ENCODE assay signal across 37 cellular contexts in genomic region chr1:22284236-22284635, GRCh38.
"Had no signal": no experiment of that assay in that cellular context is flagged by ENCODE, and none has a peak within 500 bp of the region (broad histone marks: within the 10 kb centered on the region; RNA-seq: fewer than 3 reads in every experiment).

No MANE protein-coding gene starts in this region.

- FAIRE-seq: astrocyte, TTC549 had no signal

- H3K27ac ChIP-seq: body of pancreas, brain microvascular endothelial cell, breast epithelium, VCaP had no signal

- ATAC-seq: activated CD8-positive, alpha-beta T cell treated with anti-CD3 and anti-CD28 coated beads for 36 hours; activated naive CD4-positive, alpha-beta T cell treated with anti-CD3 and anti-CD28 coated beads, Interleukin-2, amount 50 U/mL, for 72 hours; activated T-cell treated with anti-CD3 and anti-CD28 coated beads, Interleukin-2, amount 50 U/mL, for 4 hours; activated T-cell treated with anti-CD3 and anti-CD28 coated beads, Interleukin-2, amount 50 U/mL, for 72 hours; activated T-helper 17 cell treated with anti-CD3 and anti-CD28 coated beads, Interleukin-2, amount 50 U/mL, for 72 hours; body of pancreas had no signal

- DNase-seq: activated B cell treated with CpG ODN at 0.5 μM for 24 hours; activated CD4-positive, alpha-beta memory T cell treated with anti-CD3 and anti-CD28 coated beads for 36 hours; activated CD4-positive, alpha-beta T cell treated with anti-CD3 and anti-CD28 coated beads for 4 hours; activated CD4-positive, alpha-beta T cell treated with anti-CD3 and anti-CD28 coated beads, Interleukin-2, amount 10 ng/mL, durations not matched to agents 24 days and 14 days; activated CD4-positive, alpha-beta T cell treated with anti-CD3 and anti-CD28 coated beads, Interleukin-2, amount 50 U/mL, for 1 hour; activated CD4-positive, alpha-beta T cell treated with anti-CD3 and anti-CD28 coated beads, Interleukin-2, amount 50 U/mL, for 4 hours; activated CD4-positive, CD25-positive, alpha-beta regulatory T cell treated with anti-CD3 and anti-CD28 coated beads, Interleukin-2, amount 50 U/mL, for 72 hours; activated CD8-positive, alpha-beta memory T cell treated with anti-CD3 and anti-CD28 coated beads, Interleukin-2, amount 50 U/mL, for 4 hours; activated CD8-positive, alpha-beta T cell treated with anti-CD3 and anti-CD28 coated beads for 36 hours; activated effector memory CD4-positive, alpha-beta T cell treated with anti-CD3 and anti-CD28 coated beads, Interleukin-2, amount 50 U/mL, for 16 hours; activated gamma-delta T cell treated with Interleukin-2 at 50 U/mL for 16 hours; activated naive CD4-positive, alpha-beta T cell; activated naive CD4-positive, alpha-beta T cell treated with anti-CD3 and anti-CD28 coated beads for 36 hours; activated naive CD4-positive, alpha-beta T cell treated with anti-CD3 and anti-CD28 coated beads, Interleukin-2, amount 50 U/mL, for 16 hours; activated naive CD8-positive, alpha-beta T cell treated with anti-CD3 and anti-CD28 coated beads for 36 hours; activated T-cell treated with anti-CD3 and anti-CD28 coated beads for 4 hours; activated T-cell treated with anti-CD3 and anti-CD28 coated beads, Interleukin-2, amount 50 U/mL, for 1 hour; activated T-cell treated with anti-CD3 and anti-CD28 coated beads, Interleukin-2, amount 50 U/mL, for 4 hours; activated T-cell treated with anti-CD3 and anti-CD28 coated beads, Interleukin-2, amount 50 U/mL, for 72 hours; amniotic stem cell; aorta; body of pancreas; brain microvascular endothelial cell; central memory CD4-positive, alpha-beta T cell; T-helper 1 cell; T-helper 2 cell; T-helper 9 cell had no signal

- H3K4me3 ChIP-seq: adrenal gland, body of pancreas, breast epithelium had no signal

- H3K27me3 ChIP-seq: adrenal gland, body of pancreas, brain microvascular endothelial cell, breast epithelium had no signal

- H3K4me1 ChIP-seq: body of pancreas, breast epithelium had no signal

- H3K9me3 Mint-ChIP-seq: activated CD4-positive, alpha-beta T cell treated with anti-CD3 and anti-CD28 coated beads, Interleukin-2, amount 10 ng/mL, durations not matched to agents 24 days and 14 days; activated CD8-positive, alpha-beta T cell treated with anti-CD3 and anti-CD28 coated beads for 36 hours; activated naive CD4-positive, alpha-beta T cell treated with anti-CD3 and anti-CD28 coated beads, Interleukin-2, amount 50 U/mL, for 72 hours; activated T-cell treated with anti-CD3 and anti-CD28 coated beads, Interleukin-2, amount 50 U/mL, for 72 hours; activated T-helper 1 cell treated with anti-CD3 and anti-CD28 coated beads, Interleukin-12 subunit alpha, Interleukin-12 subunit beta, Interleukin-2, Interleukin-4 antibody, amounts not matched to agents 30 ng/mL and 10 ng/mL and 1 ng/mL, durations not matched to agents 14 hours and 24 hours and 36 hours; activated T-helper 17 cell treated with anti-CD3 and anti-CD28 coated beads, Interleukin-2, amount 50 U/mL, for 72 hours; T-helper 1 cell treated with Interleukin-12 subunit alpha and Interleukin-12 subunit beta and Interleukin-4 antibody, amounts not matched to agents 30 μg/mL and 1 μg/mL, for 36 hours; T-helper 2 cell treated with Interferon-gamma antibody and Interleukin-4, amounts not matched to agents 5 μg/mL and 100 μg/mL, for 36 hours had no signal

- H3K36me3 ChIP-seq: adrenal gland, brain microvascular endothelial cell, breast epithelium had no signal

- H3K9me3 ChIP-seq: adrenal gland, body of pancreas, breast epithelium had no signal

- H3K4me1 Mint-ChIP-seq: activated B cell treated with CpG ODN at 0.5 μM for 24 hours; activated CD4-positive, alpha-beta T cell treated with anti-CD3 and anti-CD28 coated beads, Interleukin-2, amount 10 ng/mL, durations not matched to agents 24 days and 14 days; activated naive CD8-positive, alpha-beta T cell treated with anti-CD3 and anti-CD28 coated beads for 36 hours; activated T-helper 17 cell treated with anti-CD3 and anti-CD28 coated beads, Interleukin-2, amount 50 U/mL, for 72 hours had no signal

- H3K36me3 Mint-ChIP-seq: activated CD4-positive, alpha-beta memory T cell treated with anti-CD3 and anti-CD28 coated beads for 36 hours; activated naive CD4-positive, alpha-beta T cell treated with anti-CD3 and anti-CD28 coated beads, Interleukin-2, amount 50 U/mL, for 72 hours; activated naive CD8-positive, alpha-beta T cell treated with anti-CD3 and anti-CD28 coated beads for 36 hours had no signal

- H3K4me3 Mint-ChIP-seq: activated B cell treated with CpG ODN at 0.5 μM for 24 hours; activated CD4-positive, alpha-beta memory T cell treated with anti-CD3 and anti-CD28 coated beads for 36 hours; activated CD4-positive, alpha-beta T cell treated with anti-CD3 and anti-CD28 coated beads, Interleukin-2, amount 10 ng/mL, durations not matched to agents 24 days and 14 days; activated CD8-positive, alpha-beta T cell treated with anti-CD3 and anti-CD28 coated beads for 36 hours; activated naive CD4-positive, alpha-beta T cell treated with anti-CD3 and anti-CD28 coated beads for 36 hours; activated naive CD8-positive, alpha-beta T cell treated with anti-CD3 and anti-CD28 coated beads for 36 hours; activated T-cell treated with anti-CD3 and anti-CD28 coated beads, Interleukin-2, amount 50 U/mL, for 4 hours; activated T-cell treated with anti-CD3 and anti-CD28 coated beads, Interleukin-2, amount 50 U/mL, for 72 hours; activated T-helper 1 cell treated with anti-CD3 and anti-CD28 coated beads, Interleukin-12 subunit alpha, Interleukin-12 subunit beta, Interleukin-2, Interleukin-4 antibody, amounts not matched to agents 30 ng/mL and 10 ng/mL and 1 ng/mL, durations not matched to agents 14 hours and 24 hours and 36 hours; activated T-helper 17 cell treated with anti-CD3 and anti-CD28 coated beads, Interleukin-2, amount 50 U/mL, for 72 hours; T-helper 1 cell treated with Interleukin-12 subunit alpha and Interleukin-12 subunit beta and Interleukin-4 antibody, amounts not matched to agents 30 μg/mL and 1 μg/mL, for 36 hours; T-helper 2 cell treated with Interferon-gamma antibody and Interleukin-4, amounts not matched to agents 5 μg/mL and 100 μg/mL, for 36 hours had no signal

- H3K27ac Mint-ChIP-seq: activated B cell treated with CpG ODN at 0.5 μM for 24 hours; activated CD4-positive, alpha-beta memory T cell treated with anti-CD3 and anti-CD28 coated beads for 36 hours; activated CD4-positive, alpha-beta T cell treated with anti-CD3 and anti-CD28 coated beads, Interleukin-2, amount 10 ng/mL, durations not matched to agents 24 days and 14 days; activated CD8-positive, alpha-beta T cell treated with anti-CD3 and anti-CD28 coated beads for 36 hours; activated naive CD4-positive, alpha-beta T cell treated with anti-CD3 and anti-CD28 coated beads for 36 hours; activated naive CD8-positive, alpha-beta T cell treated with anti-CD3 and anti-CD28 coated beads for 36 hours; activated T-cell treated with anti-CD3 and anti-CD28 coated beads, Interleukin-2, amount 50 U/mL, for 72 hours; activated T-helper 1 cell treated with anti-CD3 and anti-CD28 coated beads, Interleukin-12 subunit alpha, Interleukin-12 subunit beta, Interleukin-2, Interleukin-4 antibody, amounts not matched to agents 30 ng/mL and 10 ng/mL and 1 ng/mL, durations not matched to agents 14 hours and 24 hours and 36 hours; activated T-helper 17 cell treated with anti-CD3 and anti-CD28 coated beads, Interleukin-2, amount 50 U/mL, for 72 hours; T-helper 1 cell treated with Interleukin-12 subunit alpha and Interleukin-12 subunit beta and Interleukin-4 antibody, amounts not matched to agents 30 μg/mL and 1 μg/mL, for 36 hours; T-helper 2 cell treated with Interferon-gamma antibody and Interleukin-4, amounts not matched to agents 5 μg/mL and 100 μg/mL, for 36 hours had no signal
